In the genomic region with DNA sequence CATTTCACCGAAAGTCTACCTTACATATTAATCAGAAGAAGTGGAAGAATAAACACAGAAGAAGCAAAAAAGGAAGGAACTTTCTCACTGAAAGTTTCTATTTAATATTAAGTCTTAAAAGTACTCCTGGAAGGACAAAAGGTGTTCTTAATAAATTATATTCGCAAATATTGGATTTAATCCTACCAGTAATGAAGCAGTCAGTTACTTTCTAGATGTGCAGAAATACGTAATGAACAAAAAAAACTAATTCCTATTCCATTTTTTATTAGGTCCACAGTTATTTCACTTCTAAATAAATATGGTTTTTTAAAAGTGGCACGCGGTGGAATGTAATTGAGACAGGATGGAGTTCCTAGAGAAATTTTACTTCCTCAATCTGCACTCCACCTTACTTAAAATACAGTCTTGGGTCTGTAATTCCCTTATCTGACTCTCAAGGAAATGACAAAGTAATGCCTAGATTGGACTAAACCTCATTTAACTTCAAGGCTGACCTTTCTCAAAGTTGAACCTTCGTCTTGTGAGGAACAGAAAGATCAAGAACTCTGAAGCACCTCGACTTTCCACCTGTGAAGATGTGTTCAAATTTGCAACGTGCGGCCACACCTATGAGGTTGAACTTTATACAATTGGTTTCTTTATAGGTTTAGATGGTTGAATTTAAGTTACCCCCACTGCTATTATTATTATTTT, we compare ENCODE assay signal across 8 cellular contexts. TPM values are rescaled to one million over a fixed set of nuclear protein-coding genes. Genes with fewer than 3 reads are reported as not detected.
DNase-seq lines count a peak whose midpoint lies in the region; ATAC-seq and TF ChIP-seq lines count a peak whose summit lies in the region.

No MANE protein-coding gene starts in this region.

- WGBS in body of pancreas, 2 donors, result 55 to 58% methylated on average over 9 of the region's 9 CpGs

- H3K4me3 ChIP-seq in AG04450 (ENCODE audit: low read depth, low read length), result peak overlapping the region; percentile 74
- peak overlapping the region; percentile 24 to 68 for H3K4me3 ChIP-seq in body of pancreas

- TF ChIP-seq POLR2A in body of pancreas (IDR thresholded peaks at IDR 0.05), result no peak

- H3K9me3 ChIP-seq in AG04450 (ENCODE audit: control insufficient read depth, insufficient read depth, low read length) (no peaks in the 10 kb centered on the region; the same call in 1 of the 2 replicates), body of pancreas (no peaks in the 10 kb centered on the region)

- intact Hi-C loops in body of pancreas (cut with DNase I), result loop anchor here (10.0 kb wide), 1 partner anchor 77 kb away; no protein-coding TSS in a partner anchor

- POLR2A ChIA-PET in AG04450 (lab: Yijun Ruan, JAX), result interaction anchor here (1.6 to 2.5 kb wide), 3 partner anchors 13 to 154 kb away, joined by 5 to 27 read pairs (median 8); no protein-coding TSS in a partner anchor

- peak overlapping the region; percentile 82 for H3K4me3 Mint-ChIP-seq in mesothelial cell of epicardium

- peaks cover 5% of the 10 kb centered on the region for H3K9me3 Mint-ChIP-seq in mesothelial cell of epicardium

- H3K27me3 Mint-ChIP-seq in mesothelial cell of epicardium (ENCODE audit: low read depth), result no peaks in the 10 kb centered on the region

- no peak for DNase-seq in AG04450 (ENCODE audit: low read depth, low spot score)
- peak; percentile 62 for DNase-seq in KG1 (lab: John Stamatoyannopoulos, UW)
- DNase-seq in body of pancreas, result no peak
- no peak for DNase-seq in mesothelial cell of epicardium (ENCODE audit: low spot score in 2 of 2, unreplicated experiment in 2 of 2)
- no peak for DNase-seq in NCI-H2081 (lab: John Stamatoyannopoulos, UW)
- no peak for DNase-seq in NCI-H774 (lab: John Stamatoyannopoulos, UW)
- DNase-seq in OCI-M2 (lab: John Stamatoyannopoulos, UW; ENCODE audit: unreplicated experiment), result no peak
- DNase-seq in HCEC 1CT, result no peak

- peak overlapping the region; percentile 89 for H3K27ac ChIP-seq in AG04450 (ENCODE audit: low read depth, low read length)
- H3K27ac ChIP-seq in body of pancreas, result peak overlapping the region; percentile 93 to 98 (median 98)

- H3K4me1 ChIP-seq in body of pancreas, result peaks cover 41% of the 10 kb centered on the region

- peaks cover 20% of the 10 kb centered on the region for H3K36me3 Mint-ChIP-seq in mesothelial cell of epicardium

- peaks cover 44% of the 10 kb centered on the region for H3K4me1 Mint-ChIP-seq in mesothelial cell of epicardium

- H3K27me3 ChIP-seq in AG04450 (ENCODE audit: control insufficient read depth, insufficient read depth, low read length) (no peaks in the 10 kb centered on the region), body of pancreas (no peaks in the 10 kb centered on the region)

- peak overlapping the region; percentile 96 for H3K27ac Mint-ChIP-seq in mesothelial cell of epicardium

- no peak for ATAC-seq in body of pancreas

- TF ChIP-seq CTCF in AG04450 (IDR thresholded peaks at IDR 0.05; ENCODE audit: low read depth, low read length) (no peak), body of pancreas (IDR thresholded peaks at IDR 0.05) (no peak), mesothelial cell of epicardium (IDR thresholded peaks at IDR 0.05; ENCODE audit: unreplicated experiment) (no peak)

- no peaks in the 10 kb centered on the region for H3K36me3 ChIP-seq in body of pancreas (replicated peaks in 1 of 2; ENCODE audit: insufficient read depth in 1 of 2, low read depth in 2 of 2)

- CTCF ChIA-PET in AG04450 (lab: Charles Lee), result interaction anchor here (0.6 to 4.0 kb wide), 4 partner anchors 19 to 161 kb away, joined by 3 to 31 read pairs (median 20); no protein-coding TSS in a partner anchor

RNA-seq across cellular contexts. Expression of a gene that starts 1.1 kb away (rescaled TPM):
- polyA plus RNA-seq in AG04450 (2011; rRNA removed), result 134 and 152 TPM in 2 replicates
- polyA minus RNA-seq in AG04450 (2011; rRNA and poly(A)+ RNA removed), result 164 and 174 TPM in 2 replicates
- total RNA-seq in body of pancreas, result 1 to 10 TPM; 6.7 to 7.9 TPM
- total RNA-seq in mesothelial cell of epicardium, result 21.7 to 22.1 TPM (median 21.8 TPM) in 3 replicates
